ENCODE assay signal across 22 cellular contexts in the genomic region with DNA sequence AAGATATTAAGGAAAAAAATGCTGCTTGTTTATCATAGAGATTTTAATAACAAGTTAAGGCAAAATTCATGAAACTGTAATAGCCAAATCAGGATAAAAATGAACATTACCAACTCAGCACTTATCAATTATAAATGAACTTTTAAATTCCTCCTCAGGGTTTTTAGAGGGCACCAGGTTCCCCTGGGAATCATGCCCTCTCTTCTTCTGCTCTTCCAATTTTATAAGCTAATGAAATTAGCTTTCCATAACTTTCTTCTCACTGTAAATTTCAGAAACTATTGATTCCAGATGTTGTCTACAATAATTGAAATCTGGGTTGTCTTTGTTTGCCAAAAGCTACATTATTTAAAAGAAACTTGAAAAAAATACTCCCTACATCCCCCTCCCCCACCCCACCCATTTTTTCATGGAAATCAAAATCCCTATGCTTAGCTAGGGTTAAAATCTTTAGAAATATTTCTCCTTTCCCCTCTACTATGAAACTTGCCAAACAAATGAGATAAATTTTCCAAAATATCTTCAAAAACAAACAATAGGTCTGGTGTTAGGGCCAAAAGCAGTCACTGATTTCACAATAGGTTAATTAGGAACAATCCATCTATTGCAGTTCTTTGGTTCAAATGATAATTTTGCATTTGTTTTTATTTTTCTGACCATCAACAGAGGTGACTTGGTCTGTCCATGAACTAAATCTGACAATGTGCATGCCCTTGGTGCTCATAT.
A peak's percentile ranks its signal among the peaks of the same experiment; 100 is the strongest.
DNase-seq lines count a peak whose midpoint lies in the region; ATAC-seq, FAIRE-seq and TF ChIP-seq lines count a peak whose summit lies in the region.
"Had no signal": no experiment of that assay in that cellular context is flagged by ENCODE, and none has a peak within 500 bp of the region (broad histone marks: within the 10 kb centered on the region; RNA-seq: fewer than 3 reads in every experiment).

No MANE protein-coding gene starts in this region.

- no peak overlapping the region for H3K23ac ChIP-seq in IMR-90 (ENCODE audit: low read depth, low read length)

- no peak overlapping the region for H3K18ac ChIP-seq in IMR-90 (ENCODE audit: low read depth, low read length)

- H3K4me3 ChIP-seq in IMR-90 (ENCODE audit: insufficient read depth, low read depth, low read length) (no peak overlapping the region), K562 (no peak overlapping the region), fibroblast of the aortic adventitia (ENCODE audit: low read depth, low read length) (no peak overlapping the region)
- H3K4me3 ChIP-seq: A549, GM12878, GM23338, HAP-1 had no signal

- H3K79me1 ChIP-seq in IMR-90 (ENCODE audit: low read depth in 1 of 2, low read length in 2 of 2), result peaks cover 0 to 8% of the 10 kb centered on the region in 2 experiments; a peak in 1 of 4 replicates

- H2AK9ac ChIP-seq in IMR-90 (replicated peaks; ENCODE audit: low read depth, low read length, poor library complexity), result no peak overlapping the region

- H2AFZ ChIP-seq in IMR-90 (replicated peaks; ENCODE audit: low read length, poor library complexity) (no peak overlapping the region), K562 (ENCODE audit: low read depth, low read length) (no peak overlapping the region)
- H2AFZ ChIP-seq: GM23338 had no signal

- H2BK20ac ChIP-seq in IMR-90 (ENCODE audit: low read depth, low read length), result no peak overlapping the region

- TF ChIP-seq RAD21 in IMR-90 (IDR thresholded peaks at IDR 0.05; ENCODE audit: low read length) (no peak), K562 (CRISPR knock-in tag; conservative IDR thresholded peaks at IDR 0.05 in 1 of 2, IDR thresholded peaks at IDR 0.05 in 1 of 2) (no peak)

- H3K79me2 ChIP-seq in K562 (ENCODE audit: control insufficient read depth, insufficient read depth, low read length), result no peaks in the 10 kb centered on the region

- BruUV-seq in IMR-90 (replicated peaks; lab: Mats Ljungman, UMichigan) (no TSS peak), K562 (replicated peaks; lab: Mats Ljungman, UMichigan) (no TSS peak)

- TF ChIP-seq POLR2A in IMR-90 (IDR thresholded peaks at IDR 0.05; ENCODE audit: low read depth, low read length) (no peak), K562 (conservative IDR thresholded peaks at IDR 0.05) (no peak)

- no peak overlapping the region for H4K8ac ChIP-seq in IMR-90 (ENCODE audit: low read depth in 2 of 2, low read length in 2 of 2)

- no peak for TF ChIP-seq CTCF in IMR-90 (conservative IDR thresholded peaks at IDR 0.05; ENCODE audit: low read depth, low read length)
- no peak for TF ChIP-seq CTCF in K562 (IDR thresholded peaks at IDR 0.05 in 2 of 3, conservative IDR thresholded peaks at IDR 0.05 in 1 of 3; ENCODE audit: insufficient read depth in 2 of 3, low read depth in 1 of 3, low read length in 3 of 3)
- TF ChIP-seq CTCF in fibroblast of the aortic adventitia (IDR thresholded peaks at IDR 0.05; ENCODE audit: insufficient read depth, low read length), result no peak
- no peak for TF ChIP-seq CTCF in GM10266 (IDR thresholded peaks at IDR 0.05; ENCODE audit: control insufficient read depth, insufficient read depth, low read depth, missing control alignments)

- H3K9me1 ChIP-seq in IMR-90 (ENCODE audit: insufficient read depth, low read length), result peaks cover 5% of the 10 kb centered on the region
- H3K9me1 ChIP-seq in K562 (ENCODE audit: control insufficient read depth, insufficient read depth, low read length), result no peaks in the 10 kb centered on the region

- H3K36me3 ChIP-seq in IMR-90 (ENCODE audit: control insufficient read depth, insufficient read depth, low read length) (no peaks in the 10 kb centered on the region), K562 (ENCODE audit: control insufficient read depth, insufficient read depth, low read length) (no peaks in the 10 kb centered on the region)
- H3K36me3 ChIP-seq: HAP-1 had no signal

- H4K5ac ChIP-seq in IMR-90 (ENCODE audit: low read depth, low read length), result no peak overlapping the region

- no peak overlapping the region for H4K91ac ChIP-seq in IMR-90 (ENCODE audit: insufficient read depth, low read depth, low read length)

- no peak overlapping the region for H3K4me2 ChIP-seq in IMR-90 (ENCODE audit: low read depth, low read length)
- H3K4me2 ChIP-seq in K562 (ENCODE audit: insufficient read depth, low read length), result no peak overlapping the region
- H3K4me2 ChIP-seq: A549, GM23338 had no signal

- no peak overlapping the region for H3K56ac ChIP-seq in IMR-90 (ENCODE audit: extremely low read depth, insufficient read depth, low read length)

- no peak overlapping the region for H3K27ac ChIP-seq in IMR-90 (ENCODE audit: insufficient read depth, low read length)
- H3K27ac ChIP-seq in K562 (ENCODE audit: extremely low read depth, low read depth, low read length), result no peak overlapping the region
- H3K27ac ChIP-seq: A549, RWPE1 had no signal

- no peak overlapping the region for H2BK120ac ChIP-seq in IMR-90 (ENCODE audit: low read depth, low read length)

- in situ Hi-C loops in IMR-90 (cut with MboI; ENCODE audit: low sequenced_read_pairs), result no loop called here
- in situ Hi-C loops in K562 (cut with MboI), result no loop called here

- H4K20me1 ChIP-seq in IMR-90 (ENCODE audit: insufficient read depth, low read length) (peaks cover 6% of the 10 kb centered on the region; the same call in 1 of the 2 replicates), K562 (replicated peaks; ENCODE audit: control insufficient read depth, insufficient read depth, low read length) (no peaks in the 10 kb centered on the region)

- no peak overlapping the region for H2BK15ac ChIP-seq in IMR-90 (ENCODE audit: low read depth, low read length)

- CTCF ChIA-PET in IMR-90 (lab: Yijun Ruan, JAX), result no interaction called here
- CTCF ChIA-PET in K562 (lab: Yijun Ruan, JAX; ENCODE audit: low intra/inter-chr PET ratio), result no interaction called here

- no peak for TF ChIP-seq EP300 in K562 (IDR thresholded peaks at IDR 0.05; ENCODE audit: low read length)

- H3K27me3 ChIP-seq in IMR-90 (ENCODE audit: control insufficient read depth, insufficient read depth, low read length), result no peaks in the 10 kb centered on the region
- peaks cover 7 to 8% of the 10 kb centered on the region in 2 experiments; a peak in 2 of 5 replicates for H3K27me3 ChIP-seq in K562 (ENCODE audit: control insufficient read depth in 2 of 2, insufficient read depth in 2 of 2, low read length in 2 of 2)

- no peak overlapping the region for H2AK5ac ChIP-seq in IMR-90 (ENCODE audit: low read depth, low read length)

- POLR2A ChIA-PET in IMR-90 (lab: Charles Lee; ENCODE audit: unreplicated experiment), result no interaction called here
- POLR2A ChIA-PET in K562 (lab: Yijun Ruan, JAX), result no interaction called here

- ATAC-seq in IMR-90 (ENCODE audit: low read depth) (no peak), K562 (no peak), sciatic nerve (peak; percentile 85), GM21619 (IDR thresholded peaks at IDR 0.05; ENCODE audit: unreplicated experiment) (no peak), HG02798 (IDR thresholded peaks at IDR 0.05; ENCODE audit: poor library complexity, unreplicated experiment) (no peak)
- ATAC-seq: A549, GM12878, GM23338 had no signal

- H3K4ac ChIP-seq in IMR-90 (ENCODE audit: low read depth, low read length), result no peak overlapping the region

- H3K9me3 ChIP-seq in IMR-90 (ENCODE audit: control insufficient read depth, insufficient read depth, low read length) (no peaks in the 10 kb centered on the region), K562 (replicated peaks; ENCODE audit: control insufficient read depth, insufficient read depth, low read depth, low read length) (no peaks in the 10 kb centered on the region)
- H3K9me3 ChIP-seq: A549, HAP-1 had no signal

- no peak overlapping the region for H2BK5ac ChIP-seq in IMR-90 (ENCODE audit: low read depth, low read length, poor library complexity, severe bottlenecking)

- intact Hi-C loops in IMR-90 (cut with micrococcal nuclease), result no loop called here
- intact Hi-C loops in K562 (cut with micrococcal nuclease), result no loop called here
- intact Hi-C loops in sciatic nerve (cut with DNase I), result no loop called here

- H3K9ac ChIP-seq in IMR-90 (ENCODE audit: low read depth, low read length) (no peak overlapping the region), K562 (ENCODE audit: insufficient read depth in 1 of 2, low read depth in 2 of 2, low read length in 2 of 2) (no peak overlapping the region)

- no peak overlapping the region for H3K14ac ChIP-seq in IMR-90 (replicated peaks; ENCODE audit: low read depth, low read length)

- peaks cover 2% of the 10 kb centered on the region; the same call in 1 of the 2 replicates for H3K4me1 ChIP-seq in IMR-90 (ENCODE audit: control insufficient read depth, insufficient read depth, low read length)
- no peaks in the 10 kb centered on the region for H3K4me1 ChIP-seq in K562 (replicated peaks in 1 of 2; ENCODE audit: control insufficient read depth in 2 of 2, insufficient read depth in 2 of 2, low read length in 2 of 2)

- DNase-seq in IMR-90 (no peak), K562 (ENCODE audit: extremely low read depth in 1 of 4, low spot score in 3 of 4) (no peak), fibroblast of the aortic adventitia (ENCODE audit: low read depth) (peak; percentile 54), sciatic nerve (ENCODE audit: low spot score) (no peak), GM10266 (ENCODE audit: extremely low spot score) (no peak)
- DNase-seq: CD4-positive, CD25-positive, alpha-beta regulatory T cell; DMS79; KG1; NCI-H1105; NCI-H2029 treated with DMSO at 0.1 percent for 48 hours; NCI-H226; NCI-H510A treated with DMSO at 0.1 percent for 48 hours; NCI-H748 treated with DMSO at 0.1 percent for 48 hours; NK-92 treated with Interleukin-12 subunit alpha and Interleukin-12 subunit beta, amount 100 ng/mL, for 24 hours; SIG-M5 had no signal

- dilution Hi-C loops in IMR-90 (cut with HindIII; ENCODE audit: low sequenced_read_pairs, unreplicated experiment), result no loop called here

- FAIRE-seq in K562 (lab: Jason Lieb, UNC), result no peak
- FAIRE-seq: A549, GM12878 had no signal

TF ChIP-seq in IMR-90, 13 proteins besides CTCF, POLR2A, EP300 and RAD21:
- TF ChIP-seq CEBPB (IDR thresholded peaks at IDR 0.05; ENCODE audit: low read depth, low read length), result peak; percentile 53
- TF ChIP-seq BHLHE40 (IDR thresholded peaks at IDR 0.05; ENCODE audit: low read depth, low read length), result no peak

TF ChIP-seq in K562, 482 proteins besides CTCF, POLR2A, EP300 and RAD21:
- TF ChIP-seq SMC3 (conservative IDR thresholded peaks at IDR 0.05; ENCODE audit: insufficient read depth, low read depth, low read length), result no peak
- TF ChIP-seq ZNF316 (IDR thresholded peaks at IDR 0.05), result peak; percentile 24; the same call in 1 of the 2 replicates
- no peak for TF ChIP-seq CEBPG (CRISPR knock-in tag; IDR thresholded peaks at IDR 0.05)
- peak in 1 of 2 experiments; percentile 13; a peak in 1 of 4 replicates for TF ChIP-seq CEBPG (tag; conservative IDR thresholded peaks at IDR 0.05 in 1 of 2, IDR thresholded peaks at IDR 0.05 in 1 of 2)
- no peak for TF ChIP-seq ZNF324 (CRISPR knock-in tag; IDR thresholded peaks at IDR 0.05)
- no peak for TF ChIP-seq TCF3 (CRISPR knock-in tag; IDR thresholded peaks at IDR 0.05)
